Comparison of ENCODE assay signal across 8 cellular contexts in the genomic region with DNA sequence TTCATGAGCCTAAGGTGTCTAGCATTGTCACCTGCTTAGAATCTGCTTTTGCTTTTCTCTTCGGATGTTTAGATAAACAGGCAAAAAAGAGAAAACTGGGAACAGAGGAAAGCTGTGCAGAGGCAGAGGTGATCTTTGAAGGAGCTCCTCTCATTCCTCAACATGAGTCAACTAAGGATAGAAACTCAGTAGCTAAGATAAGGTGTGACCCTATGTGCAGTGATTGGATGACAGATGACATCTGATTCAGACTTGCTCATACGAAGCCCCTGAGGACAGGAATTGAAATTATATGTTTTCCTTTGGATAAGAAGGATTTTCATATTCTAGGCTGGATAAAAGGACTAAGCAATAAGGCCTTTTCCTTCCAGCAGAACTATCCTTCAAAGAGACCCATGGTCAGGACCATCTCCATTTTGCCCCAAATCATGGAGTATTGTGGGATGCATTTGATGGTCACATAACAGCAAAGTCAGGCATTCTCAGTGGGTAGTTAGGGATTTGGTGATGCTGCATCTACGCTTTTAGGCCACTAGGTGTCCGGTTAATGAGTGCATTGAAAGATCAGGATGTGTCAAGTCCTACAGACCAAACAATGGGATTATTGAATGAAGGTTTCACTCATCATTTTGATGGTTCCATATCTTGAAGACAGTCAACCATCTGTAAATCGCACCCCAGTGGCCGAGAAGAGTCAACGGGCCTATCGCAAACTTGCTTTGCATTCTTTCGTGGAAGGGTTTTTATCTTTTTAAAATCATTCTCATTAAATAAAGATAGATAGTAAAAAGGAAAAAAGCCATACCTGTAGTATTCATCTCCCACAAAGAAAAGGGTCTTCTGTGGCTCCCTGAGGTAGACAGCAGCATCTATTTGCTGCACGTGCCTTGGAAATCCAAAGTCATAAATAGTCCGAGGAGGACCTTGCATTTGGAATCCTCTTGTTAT. TPM values are rescaled to one million over a fixed set of nuclear protein-coding genes. Genes with fewer than 3 reads are reported as not detected.
DNase-seq lines count a peak whose midpoint lies in the region; ATAC-seq and TF ChIP-seq lines count a peak whose summit lies in the region.

No MANE protein-coding gene starts in this region.

- H3K9me3 ChIP-seq in left ventricle myocardium inferior (replicated peaks) (peaks cover 11% of the 10 kb centered on the region), upper lobe of right lung (no peaks in the 10 kb centered on the region)

- H3K27me3 ChIP-seq in left ventricle myocardium inferior (ENCODE audit: low read depth) (no peaks in the 10 kb centered on the region), upper lobe of right lung (no peaks in the 10 kb centered on the region)

- no peak overlapping the region for H3K27ac ChIP-seq in left ventricle myocardium inferior (replicated peaks)
- no peak overlapping the region for H3K27ac ChIP-seq in upper lobe of right lung

- ATAC-seq in Right ventricle myocardium superior (ENCODE audit: poor library complexity) (no peak), upper lobe of right lung (peak; percentile 46), HG02938 (IDR thresholded peaks at IDR 0.05; ENCODE audit: unreplicated experiment) (no peak)

- H3K36me3 ChIP-seq in left ventricle myocardium inferior (no peaks in the 10 kb centered on the region), upper lobe of right lung (no peaks in the 10 kb centered on the region)

- TF ChIP-seq CTCF in left ventricle myocardium inferior (IDR thresholded peaks at IDR 0.05; ENCODE audit: borderline replicate concordance) (peak; percentile 32), upper lobe of right lung (IDR thresholded peaks at IDR 0.05) (peak; percentile 47)

- H3K4me3 ChIP-seq in left ventricle myocardium inferior: no peak overlapping the region
- H3K4me3 ChIP-seq in upper lobe of right lung: no peak overlapping the region

- DNase-seq in left ventricle myocardium inferior (no peak), Right ventricle myocardium superior (no peak), NCI-H69 (lab: John Stamatoyannopoulos, UW) (peak; percentile 54), erythroblast (lab: John Stamatoyannopoulos, UW) (peak; percentile 2 to 3), upper lobe of right lung (no peak), NCI-H1694 (lab: John Stamatoyannopoulos, UW) (no peak), occipital lobe (lab: John Stamatoyannopoulos, UW) (no peak)

- H3K4me1 ChIP-seq in left ventricle myocardium inferior (no peaks in the 10 kb centered on the region), upper lobe of right lung (no peaks in the 10 kb centered on the region)

- intact Hi-C loops in left ventricle myocardium inferior (cut with micrococcal nuclease) (no loop called here), Right ventricle myocardium superior (cut with DNase I) (no loop called here), upper lobe of right lung (cut with DNase I) (no loop called here)

- no peak for TF ChIP-seq POLR2A in erythroblast (IDR thresholded peaks at IDR 0.05; ENCODE audit: low read length)

RNA-seq across cellular contexts. Expression of a gene that starts 32.2 kb away (rescaled TPM):
- total RNA-seq in left ventricle myocardium inferior (not detected), Right ventricle myocardium superior (not detected), upper lobe of right lung (not detected), occipital lobe (not detected)

Comparison
In these comparisons a context has a peak if more than half of its experiments do, and no peak if none do; other contexts are left out.
1. DNase-seq: peak in NCI-H69 (single experiment) and erythroblast (2 of 2); none in left ventricle myocardium inferior (single experiment), Right ventricle myocardium superior (single experiment), upper lobe of right lung (single experiment), NCI-H1694 (single experiment) and occipital lobe (single experiment).